Comparison of ENCODE assay signal across 9 cellular contexts in the genomic region with DNA sequence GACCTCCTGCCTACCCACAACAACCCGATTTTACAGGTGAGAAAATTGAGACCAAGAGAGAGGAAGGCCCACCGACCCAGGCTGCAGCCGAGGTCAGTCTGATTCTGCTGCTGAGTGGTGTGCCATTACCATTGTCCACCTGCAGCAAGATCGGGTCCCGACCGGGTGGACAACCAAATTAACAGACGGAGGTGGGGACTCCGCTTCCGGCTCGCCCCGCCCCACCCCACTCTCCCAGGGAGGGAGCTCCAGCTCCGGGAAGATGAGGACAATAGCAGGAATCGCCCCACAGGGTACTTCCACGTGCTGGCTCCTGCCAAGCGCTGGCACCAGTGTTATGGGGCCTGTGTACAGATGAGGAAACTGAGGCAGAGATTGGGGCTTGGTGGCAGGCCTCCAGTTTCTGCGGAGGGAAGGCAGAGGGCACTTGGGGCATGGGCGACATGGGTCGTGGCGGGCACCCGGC. TPM values are rescaled to one million over a fixed set of nuclear protein-coding genes. Genes with fewer than 3 reads are reported as not detected.
DNase-seq lines count a peak whose midpoint lies in the region; ATAC-seq and TF ChIP-seq lines count a peak whose summit lies in the region.
"Had no signal": no experiment of that assay in that cellular context is flagged by ENCODE, and none has a peak within 500 bp of the region (broad histone marks: within the 10 kb centered on the region; RNA-seq: fewer than 3 reads in every experiment).

No MANE protein-coding gene starts in this region.

- peak overlapping the region; percentile 92 for H4K5ac ChIP-seq in IMR-90 (ENCODE audit: low read depth, low read length)

- TF ChIP-seq POLR2A in IMR-90 (IDR thresholded peaks at IDR 0.05; ENCODE audit: low read depth, low read length) = no peak

- peak overlapping the region; percentile 99 for H2AFZ ChIP-seq in IMR-90 (replicated peaks; ENCODE audit: low read length, poor library complexity)

- TF ChIP-seq RAD21 in IMR-90 (IDR thresholded peaks at IDR 0.05; ENCODE audit: low read length) = no peak

- peaks cover 3% of the 10 kb centered on the region for H3K27me3 ChIP-seq in IMR-90 (ENCODE audit: control insufficient read depth, insufficient read depth, low read length)

- H3K14ac ChIP-seq in IMR-90 (replicated peaks; ENCODE audit: low read depth, low read length) = peak overlapping the region; percentile 100

- peak overlapping the region; percentile 100 for H4K8ac ChIP-seq in IMR-90 (ENCODE audit: low read depth in 2 of 2, low read length in 2 of 2)

- H3K27ac ChIP-seq in IMR-90 (ENCODE audit: insufficient read depth, low read length) = peak overlapping the region; percentile 69

- peak overlapping the region; percentile 88 for H2BK120ac ChIP-seq in IMR-90 (ENCODE audit: low read depth, low read length)

- H2BK20ac ChIP-seq in IMR-90 (ENCODE audit: low read depth, low read length) = peak overlapping the region; percentile 11

- H3K79me1 ChIP-seq in IMR-90 (ENCODE audit: low read depth in 1 of 2, low read length in 2 of 2) = peaks cover 0 to 48% of the 10 kb centered on the region in 2 experiments; a peak in 3 of 4 replicates

- H3K36me3 Mint-ChIP-seq in endothelial cell (ENCODE audit: low read depth, unreplicated experiment) = no peaks in the 10 kb centered on the region
- H3K36me3 Mint-ChIP-seq in naive thymus-derived CD8-positive, alpha-beta T cell = peaks cover 0 to 2% (median 0%) of the 10 kb centered on the region in 3 donors

- peak overlapping the region; percentile 100 for H3K4ac ChIP-seq in IMR-90 (ENCODE audit: low read depth, low read length)

- WGBS in IMR-90 (ENCODE audit: extremely low coverage in 2 of 2, insufficient read length in 1 of 2), 2 experiments = 3% methylated on average over 4 of the region's 20 CpGs; no CpG with 5 or more reads in 1 of the 2 experiments

- peak overlapping the region; percentile 80 for H2BK5ac ChIP-seq in IMR-90 (ENCODE audit: low read depth, low read length, poor library complexity, severe bottlenecking)

- peak overlapping the region; percentile 99 for H2AK9ac ChIP-seq in IMR-90 (replicated peaks; ENCODE audit: low read depth, low read length, poor library complexity)

- peak overlapping the region; percentile 79 for H3K9ac ChIP-seq in IMR-90 (ENCODE audit: low read depth, low read length)

- ATAC-seq in IMR-90 (ENCODE audit: low read depth) (peak; percentile 12), HG03469 (IDR thresholded peaks at IDR 0.05; ENCODE audit: unreplicated experiment) (no peak)
- ATAC-seq in naive thymus-derived CD8-positive, alpha-beta T cell = peak in 1 of 2 donors; percentile 9

- peak overlapping the region; percentile 70 for H3K18ac ChIP-seq in IMR-90 (ENCODE audit: low read depth, low read length)

- H3K56ac ChIP-seq in IMR-90 (ENCODE audit: extremely low read depth, insufficient read depth, low read length) = peak overlapping the region; percentile 82; the same call in 1 of the 2 replicates

- CTCF ChIA-PET in IMR-90 (lab: Yijun Ruan, JAX) = no interaction called here

- POLR2A ChIA-PET in IMR-90 (lab: Charles Lee; ENCODE audit: unreplicated experiment) = no interaction called here
- POLR2A ChIA-PET in naive thymus-derived CD8-positive, alpha-beta T cell (lab: Charles Lee) = no interaction called here

- no peaks in the 10 kb centered on the region for H3K9me3 ChIP-seq in IMR-90 (ENCODE audit: control insufficient read depth, insufficient read depth, low read length)

- H3K23ac ChIP-seq in IMR-90 (ENCODE audit: low read depth, low read length) = peak overlapping the region; percentile 97

- no peaks in the 10 kb centered on the region for H3K9me3 Mint-ChIP-seq in endothelial cell (ENCODE audit: unreplicated experiment)
- H3K9me3 Mint-ChIP-seq in naive thymus-derived CD8-positive, alpha-beta T cell = no peaks in the 10 kb centered on the region

- peaks cover 7% of the 10 kb centered on the region; the same call in 1 of the 2 replicates for H3K36me3 ChIP-seq in IMR-90 (ENCODE audit: control insufficient read depth, insufficient read depth, low read length)

- H3K4me3 Mint-ChIP-seq in endothelial cell (ENCODE audit: unreplicated experiment) = peak overlapping the region; percentile 80
- peak overlapping the region; percentile 52 to 83 (median 74) for H3K4me3 Mint-ChIP-seq in naive thymus-derived CD8-positive, alpha-beta T cell

- BruUV-seq in IMR-90 (replicated peaks; lab: Mats Ljungman, UMichigan) = no TSS peak

- peak overlapping the region; percentile 97 for H4K91ac ChIP-seq in IMR-90 (ENCODE audit: insufficient read depth, low read depth, low read length)

- peak overlapping the region; percentile 52 for H3K4me3 ChIP-seq in AG09309 (ENCODE audit: control insufficient read depth, low read depth, low read length)
- H3K4me3 ChIP-seq in IMR-90 (ENCODE audit: insufficient read depth, low read depth, low read length) = peak overlapping the region; percentile 95

- peaks cover 11% of the 10 kb centered on the region for H3K27me3 Mint-ChIP-seq in endothelial cell (ENCODE audit: unreplicated experiment)
- H3K27me3 Mint-ChIP-seq in naive thymus-derived CD8-positive, alpha-beta T cell = peaks cover 10 to 45% (median 27%) of the 10 kb centered on the region in 5 donors

- TF ChIP-seq CTCF in AG09309 (IDR thresholded peaks at IDR 0.05; ENCODE audit: control insufficient read depth, insufficient read depth, low read depth, low read length, missing control alignments) (no peak), IMR-90 (conservative IDR thresholded peaks at IDR 0.05; ENCODE audit: low read depth, low read length) (no peak), endothelial cell (IDR thresholded peaks at IDR 0.05; ENCODE audit: unreplicated experiment) (no peak)

- DNase-seq in AG09309 (ENCODE audit: low read depth) = no peak
- no peak for DNase-seq in IMR-90
- DNase-seq in endothelial cell (ENCODE audit: low spot score) = no peak
- no peak for DNase-seq in naive thymus-derived CD8-positive, alpha-beta T cell
- DNase-seq in hippocampal formation (lab: John Stamatoyannopoulos, UW) = no peak
- no peak for DNase-seq in NCI-H1930 (lab: John Stamatoyannopoulos, UW)
- no peak for DNase-seq in G401 (ENCODE audit: low spot score)

- peaks cover 17% of the 10 kb centered on the region for H3K4me1 Mint-ChIP-seq in endothelial cell (ENCODE audit: unreplicated experiment)
- peaks cover 5 to 17% (median 13%) of the 10 kb centered on the region in 4 donors for H3K4me1 Mint-ChIP-seq in naive thymus-derived CD8-positive, alpha-beta T cell

- H3K4me2 ChIP-seq in IMR-90 (ENCODE audit: low read depth, low read length) = peak overlapping the region; percentile 90

- H3K9me1 ChIP-seq in IMR-90 (ENCODE audit: insufficient read depth, low read length) = peaks cover 14% of the 10 kb centered on the region

- peaks cover 13% of the 10 kb centered on the region for H3K4me1 ChIP-seq in IMR-90 (ENCODE audit: control insufficient read depth, insufficient read depth, low read length)

- no peak overlapping the region for H3K27ac Mint-ChIP-seq in endothelial cell (ENCODE audit: unreplicated experiment)
- H3K27ac Mint-ChIP-seq in naive thymus-derived CD8-positive, alpha-beta T cell = peak overlapping the region in 1 of 10 donors; percentile 62

- dilution Hi-C loops in IMR-90 (cut with HindIII; ENCODE audit: low sequenced_read_pairs, unreplicated experiment) = no loop called here

- H4K20me1 ChIP-seq in IMR-90 (ENCODE audit: insufficient read depth, low read length) = no peaks in the 10 kb centered on the region; the same call in 1 of the 2 replicates

- peak overlapping the region; percentile 98 for H2BK15ac ChIP-seq in IMR-90 (ENCODE audit: low read depth, low read length)

- in situ Hi-C loops in IMR-90 (cut with MboI; ENCODE audit: low sequenced_read_pairs) (no loop called here), G401 (cut with HindIII; ENCODE audit: low sequenced_read_pairs) (no loop called here)

- H2AK5ac ChIP-seq in IMR-90 (ENCODE audit: low read depth, low read length) = peak overlapping the region; percentile 99

- intact Hi-C loops in IMR-90 (cut with micrococcal nuclease) = no loop called here

TF ChIP-seq in IMR-90, 13 proteins besides CTCF, POLR2A, EP300 and RAD21 (continues in another document):
- no peak for TF ChIP-seq MAFK (IDR thresholded peaks at IDR 0.05; ENCODE audit: low read depth, low read length)
- no peak for TF ChIP-seq BHLHE40 (IDR thresholded peaks at IDR 0.05; ENCODE audit: low read depth, low read length)
- TF ChIP-seq, protein P1, sequence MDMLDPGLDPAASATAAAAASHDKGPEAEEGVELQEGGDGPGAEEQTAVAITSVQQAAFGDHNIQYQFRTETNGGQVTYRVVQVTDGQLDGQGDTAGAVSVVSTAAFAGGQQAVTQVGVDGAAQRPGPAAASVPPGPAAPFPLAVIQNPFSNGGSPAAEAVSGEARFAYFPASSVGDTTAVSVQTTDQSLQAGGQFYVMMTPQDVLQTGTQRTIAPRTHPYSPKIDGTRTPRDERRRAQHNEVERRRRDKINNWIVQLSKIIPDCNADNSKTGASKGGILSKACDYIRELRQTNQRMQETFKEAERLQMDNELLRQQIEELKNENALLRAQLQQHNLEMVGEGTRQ (IDR thresholded peaks at IDR 0.05; ENCODE audit: low read depth, low read length) = no peak
- no peak for TF ChIP-seq MXI1 (IDR thresholded peaks at IDR 0.05; ENCODE audit: borderline replicate concordance, low read depth, low read length)
- TF ChIP-seq FOS (IDR thresholded peaks at IDR 0.05; ENCODE audit: low read depth, low read length) = no peak

RNA-seq across cellular contexts. Expression of a gene that starts 0.4 kb away (rescaled TPM):
- total RNA-seq in IMR-90 (2012; rRNA removed) (192 and 224 TPM in 2 replicates), endothelial cell (ENCODE audit: unreplicated experiment) (3.7 TPM)
- polyA plus RNA-seq in IMR-90 (2012; rRNA removed) = 120 and 129 TPM in 2 replicates
- polyA plus RNA-seq in IMR-90 (2012; cell fraction: cytosol; rRNA removed) = 59.5 and 86.9 TPM in 2 replicates
- 17.7 and 49.2 TPM in 2 replicates for polyA plus RNA-seq in IMR-90 (2012; cell fraction: nucleus; rRNA removed; ENCODE audit: low replicate concordance)
- not detected for total RNA-seq in naive thymus-derived CD8-positive, alpha-beta T cell
- under 1 TPM in 2 of 3 donors, not detected in 1; 0.11 to 0.28 TPM for polyA plus RNA-seq in naive thymus-derived CD8-positive, alpha-beta T cell
- total RNA-seq in G401 (2014; rRNA removed; shearing (Covaris generic)) = 3.9 and 6.7 TPM in 2 replicates

RNA-seq across cellular contexts. Expression of a gene that starts 12.5 kb away (rescaled TPM):
- not detected in 2 replicates for total RNA-seq in IMR-90 (2012; rRNA removed)
- polyA plus RNA-seq in IMR-90 (2012; rRNA removed) = not detected in 2 replicates
- polyA plus RNA-seq in IMR-90 (2012; cell fraction: cytosol; rRNA removed) = 0.01 TPM in 1 of 2 replicates, not detected in the other
- not detected in 2 replicates for polyA plus RNA-seq in IMR-90 (2012; cell fraction: nucleus; rRNA removed; ENCODE audit: low replicate concordance)
- 0.21 TPM for total RNA-seq in endothelial cell (ENCODE audit: unreplicated experiment)
- not detected for total RNA-seq in naive thymus-derived CD8-positive, alpha-beta T cell
- not detected for polyA plus RNA-seq in naive thymus-derived CD8-positive, alpha-beta T cell
- 37.9 and 38.6 TPM in 2 replicates for total RNA-seq in G401 (2014; rRNA removed; shearing (Covaris generic))
- polyA plus RNA-seq: adipose tissue had no signal

RNA-seq across cellular contexts. Expression of a gene that starts 38.6 kb away (rescaled TPM):
- total RNA-seq in IMR-90 (2012; rRNA removed) (366 and 371 TPM in 2 replicates), endothelial cell (ENCODE audit: unreplicated experiment) (492 TPM)
- 200 and 240 TPM in 2 replicates for polyA plus RNA-seq in IMR-90 (2012; rRNA removed)
- 72.6 and 98.7 TPM in 2 replicates for polyA plus RNA-seq in IMR-90 (2012; cell fraction: cytosol; rRNA removed)
- 587 and 1,388 TPM in 2 replicates for polyA plus RNA-seq in IMR-90 (2012; cell fraction: nucleus; rRNA removed; ENCODE audit: low replicate concordance)
- 1,000 to 10,000 TPM; 1,031 to 1,044 TPM for total RNA-seq in naive thymus-derived CD8-positive, alpha-beta T cell
- 10 to 100 TPM; 27.3 to 38.7 (median 28.2) TPM for polyA plus RNA-seq in naive thymus-derived CD8-positive, alpha-beta T cell
- 531 and 580 TPM in 2 replicates for total RNA-seq in G401 (2014; rRNA removed; shearing (Covaris generic))

Comparison
In these comparisons a context has a peak if more than half of its experiments do, and no peak if none do; other contexts are left out.
1. RNA of a gene that starts 0.4 kb away (total RNA-seq): 192 to 224 TPM in IMR-90; 3.9 to 6.7 TPM in G401, 3.7 TPM in endothelial cell (single experiment) and not detected in naive thymus-derived CD8-positive, alpha-beta T cell; every median in the first group is over 10 times any median in the second.
2. RNA of a gene that starts 12.5 kb away (total RNA-seq): 37.9 to 38.6 TPM in G401; 0.21 TPM in endothelial cell (single experiment), not detected in IMR-90 and not detected in naive thymus-derived CD8-positive, alpha-beta T cell; every median in the first group is over 10 times any median in the second.